ENCODE assay signal across 11 cellular contexts in genomic region chr6:155587817-155588216, GRCh38.
"Had no signal": no experiment of that assay in that cellular context is flagged by ENCODE, and none has a peak within 500 bp of the region (broad histone marks: within the 10 kb centered on the region; RNA-seq: fewer than 3 reads in every experiment).

No MANE protein-coding gene starts in this region.

- DNase-seq: GM23248, GOT3, H7, H9, HCEC 1CT, HFFc6 had no signal

- H2AFZ ChIP-seq: GM23248, GM23338 had no signal

- H3K36me3 ChIP-seq: HAP-1 had no signal

- H3K9ac ChIP-seq: GM23248 had no signal

- H3K4me3 ChIP-seq: GM23248, GM23338, HAP-1 had no signal

- ATAC-seq: GM23338, HCT116 had no signal

- H3K4me2 ChIP-seq: GM23338 had no signal

- FAIRE-seq: H1, H54 had no signal

- H3K27ac ChIP-seq: GM23248 had no signal

- H3K9me3 ChIP-seq: HAP-1 had no signal
